28 cellular contexts compared by ENCODE assay signal in genomic region chr2:107648781-107649413, GRCh38.
DNase-seq lines count a peak whose midpoint lies in the region; ATAC-seq and TF ChIP-seq lines count a peak whose summit lies in the region.
"Had no signal": no experiment of that assay in that cellular context is flagged by ENCODE, and none has a peak within 500 bp of the region (broad histone marks: within the 10 kb centered on the region; RNA-seq: fewer than 3 reads in every experiment).

No MANE protein-coding gene starts in this region.

- H3K9me3 ChIP-seq in RWPE2 (ENCODE audit: severe bottlenecking) = peaks cover 6% of the 10 kb centered on the region
- H3K9me3 ChIP-seq: MG63, vagina had no signal

- H3K27me3 ChIP-seq in RWPE2 (ENCODE audit: insufficient read depth, poor library complexity, severe bottlenecking) = no peaks in the 10 kb centered on the region
- H3K27me3 ChIP-seq: dorsolateral prefrontal cortex, gastroesophageal sphincter, MG63, vagina had no signal

- no peak overlapping the region for H3K4me3 ChIP-seq in RWPE2 (ENCODE audit: severe bottlenecking)
- H3K4me3 ChIP-seq in epithelial cell of proximal tubule (ENCODE audit: low read depth, low read length) = no peak overlapping the region
- H3K4me3 ChIP-seq: A549, dorsolateral prefrontal cortex, gastroesophageal sphincter, MG63, vagina had no signal

- TF ChIP-seq CTCF in C4-2B (conservative IDR thresholded peaks at IDR 0.05) = peak; percentile 32
- TF ChIP-seq CTCF in RWPE2 (IDR thresholded peaks at IDR 0.05; ENCODE audit: poor library complexity, severe bottlenecking) = no peak
- TF ChIP-seq CTCF in epithelial cell of proximal tubule (conservative IDR thresholded peaks at IDR 0.05; ENCODE audit: low read depth, low read length) = peak; percentile 40
- no peak for TF ChIP-seq CTCF in GM10266 (IDR thresholded peaks at IDR 0.05; ENCODE audit: control insufficient read depth, insufficient read depth, low read depth, missing control alignments)

- ATAC-seq in RWPE2 (ENCODE audit: low read depth) (no peak), GM19452 (IDR thresholded peaks at IDR 0.05; ENCODE audit: unreplicated experiment) (no peak)
- ATAC-seq: gastroesophageal sphincter; naive thymus-derived CD4-positive, alpha-beta T cell; SK-N-SH treated with all-trans-retinoic acid at 6 μM for 48 hours; stimulated activated naive CD8-positive, alpha-beta T cell treated with anti-CD3 and anti-CD28 coated beads, Interleukin-15, amount 100 ng/mL, for 72 hours had no signal

- no peak overlapping the region for H3K27ac ChIP-seq in C4-2B
- H3K27ac ChIP-seq in RWPE2 (ENCODE audit: poor library complexity, severe bottlenecking) = no peak overlapping the region
- H3K27ac ChIP-seq: A549, dorsolateral prefrontal cortex, gastroesophageal sphincter, vagina had no signal

- H3K36me3 ChIP-seq in RWPE2 (ENCODE audit: low read depth) = no peaks in the 10 kb centered on the region
- H3K36me3 ChIP-seq: gastroesophageal sphincter, MG63, vagina had no signal

- H3K4me1 ChIP-seq in RWPE2 (ENCODE audit: insufficient read depth, poor library complexity, severe bottlenecking) = no peaks in the 10 kb centered on the region
- H3K4me1 ChIP-seq: A549, gastroesophageal sphincter, vagina had no signal

- peak; percentile 3 for DNase-seq in HuH-7 (ENCODE audit: low spot score)
- DNase-seq in RWPE2 (ENCODE audit: low spot score) = peak; percentile 38
- DNase-seq in epithelial cell of proximal tubule (ENCODE audit: low read depth) = no peak
- DNase-seq in inferior parietal cortex (ENCODE audit: extremely low spot score) = no peak
- DNase-seq in AG20443 (ENCODE audit: low spot score) = no peak
- no peak for DNase-seq in GM10266 (ENCODE audit: extremely low spot score)
- DNase-seq: activated CD4-positive, alpha-beta T cell treated with anti-CD3 and anti-CD28 coated beads for 48 hours; activated gamma-delta T cell; activated T-cell treated with anti-CD3 and anti-CD28 coated beads, Interleukin-2, amount 50 U/mL, for 1 hour; CD8-positive, alpha-beta memory T cell; dorsolateral prefrontal cortex; hypothalamus; islet precursor cell; MG63; midbrain; naive thymus-derived CD4-positive, alpha-beta T cell; NCI-H1417 treated with DMSO at 0.1 percent for 48 hours; NCI-H2081; NCI-H226; stimulated activated CD8-positive, alpha-beta memory T cell treated with anti-CD3 and anti-CD28 coated beads, Interleukin-4, amount 100 ng/mL, for 48 hours; stimulated activated naive CD8-positive, alpha-beta T cell treated with anti-CD3 and anti-CD28 coated beads, Interleukin-15, amount 100 ng/mL, for 72 hours; T-helper 2 cell had no signal

Comparison
In these comparisons a context has a peak if more than half of its experiments do, and no peak if none do; other contexts are left out.
1. CTCF ChIP-seq: peak in C4-2B (single experiment) and epithelial cell of proximal tubule (single experiment); none in RWPE2 (single experiment) and GM10266 (single experiment).
2. DNase-seq: peak in HuH-7 (single experiment) and RWPE2 (single experiment); none in epithelial cell of proximal tubule (single experiment), inferior parietal cortex (single experiment), AG20443 (single experiment) and GM10266 (single experiment).